ENCODE assay signal across 14 cellular contexts in genomic region chr18:59718108-59719057, GRCh38. TPM values are rescaled to one million over a fixed set of nuclear protein-coding genes. Genes with fewer than 3 reads are reported as not detected.
DNase-seq lines count a peak whose midpoint lies in the region; ATAC-seq lines count a peak whose summit lies in the region.
"Had no signal": no experiment of that assay in that cellular context is flagged by ENCODE, and none has a peak within 500 bp of the region (broad histone marks: within the 10 kb centered on the region; RNA-seq: fewer than 3 reads in every experiment).

No MANE protein-coding gene starts in this region.

- peak overlapping the region; percentile 77 for H3K27ac ChIP-seq in SJSA1
- H3K27ac ChIP-seq: lower lobe of right lung, psoas muscle, thyroid gland had no signal

- H3K4me1 Mint-ChIP-seq in stimulated activated naive B cell treated with anti-CD40 and anti-IgM and Interleukin-4, amounts not matched to agents 10 μg/mL and 1 μg/mL and 100 μg/mL, for 72 hours, result no peaks in the 10 kb centered on the region

- no peaks in the 10 kb centered on the region for H3K9me3 Mint-ChIP-seq in stimulated activated naive B cell treated with anti-CD40 and anti-IgM and Interleukin-4, amounts not matched to agents 10 μg/mL and 1 μg/mL and 100 μg/mL, for 72 hours

- H3K27me3 ChIP-seq in SJSA1 (replicated peaks), result no peaks in the 10 kb centered on the region
- H3K27me3 ChIP-seq: thyroid gland had no signal

- no peak overlapping the region for H3K4me3 Mint-ChIP-seq in stimulated activated naive B cell treated with anti-CD40 and anti-IgM and Interleukin-4, amounts not matched to agents 10 μg/mL and 1 μg/mL and 100 μg/mL, for 72 hours
- H3K4me3 Mint-ChIP-seq: brain had no signal

- peaks cover 14 to 19% of the 10 kb centered on the region in 2 donors for H3K27me3 Mint-ChIP-seq in stimulated activated naive B cell treated with anti-CD40 and anti-IgM and Interleukin-4, amounts not matched to agents 10 μg/mL and 1 μg/mL and 100 μg/mL, for 72 hours

- H3K36me3 ChIP-seq in SJSA1, result no peaks in the 10 kb centered on the region
- H3K36me3 ChIP-seq: lower lobe of right lung, thyroid gland had no signal

- no peaks in the 10 kb centered on the region for H3K36me3 Mint-ChIP-seq in stimulated activated naive B cell treated with anti-CD40 and anti-IgM and Interleukin-4, amounts not matched to agents 10 μg/mL and 1 μg/mL and 100 μg/mL, for 72 hours
- H3K36me3 Mint-ChIP-seq: brain had no signal

- DNase-seq in GM03348 (ENCODE audit: low spot score) (peak; percentile 91), SJSA1 (ENCODE audit: low read depth in 1 of 2, low spot score in 2 of 2) (peak; percentile 93 to 94), fibroblast of gingiva (ENCODE audit: low read depth) (peak; percentile 97), skeletal muscle cell (ENCODE audit: low read depth) (peak; percentile 78), GDM1 (lab: John Stamatoyannopoulos, UW) (no peak)
- no peak for DNase-seq in stimulated activated naive B cell treated with anti-CD40 and anti-IgM and Interleukin-4, amounts not matched to agents 10 μg/mL and 1 μg/mL and 100 μg/mL, for 72 hours
- DNase-seq in activated naive CD4-positive, alpha-beta T cell (lab: John Stamatoyannopoulos, UW), result no peak
- DNase-seq: lower lobe of right lung; NCI-H1048; NK-92 treated with Interleukin-12 subunit alpha and Interleukin-12 subunit beta, amount 100 ng/mL, for 24 hours; psoas muscle; thyroid gland had no signal

- H3K4me3 ChIP-seq in SJSA1, result no peak overlapping the region
- H3K4me3 ChIP-seq in skeletal muscle cell (ENCODE audit: low read depth, low read length), result no peak overlapping the region
- H3K4me3 ChIP-seq: lower lobe of right lung, psoas muscle, thyroid gland had no signal

- no peaks in the 10 kb centered on the region; the same call in 1 of the 2 replicates for H3K9me3 ChIP-seq in SJSA1 (replicated peaks)
- H3K9me3 ChIP-seq: lower lobe of right lung, thyroid gland had no signal

- ATAC-seq in GM19351 (IDR thresholded peaks at IDR 0.05; ENCODE audit: unreplicated experiment), result no peak
- ATAC-seq in stimulated activated naive B cell treated with anti-CD40 and anti-IgM and Interleukin-4, amounts not matched to agents 10 μg/mL and 1 μg/mL and 100 μg/mL, for 72 hours (replicated peaks), result no peak
- ATAC-seq: lower lobe of right lung, psoas muscle had no signal

- peaks cover 59% of the 10 kb centered on the region for H3K4me1 ChIP-seq in SJSA1 (replicated peaks)
- H3K4me1 ChIP-seq: lower lobe of right lung, psoas muscle, thyroid gland had no signal

- no peak overlapping the region for H3K27ac Mint-ChIP-seq in stimulated activated naive B cell treated with anti-CD40 and anti-IgM and Interleukin-4, amounts not matched to agents 10 μg/mL and 1 μg/mL and 100 μg/mL, for 72 hours
- H3K27ac Mint-ChIP-seq: brain had no signal

RNA-seq across cellular contexts. Expression of gene CCBE1, which starts 21.2 kb away (rescaled TPM):
- 5.1 and 6.6 TPM in 2 replicates for total RNA-seq in SJSA1 (2014; rRNA removed; shearing (Covaris generic))

Comparison
In these comparisons a context has a peak if more than half of its experiments do, and no peak if none do; other contexts are left out.
1. DNase-seq: peak in GM03348 (single experiment), SJSA1 (2 of 2), fibroblast of gingiva (single experiment) and skeletal muscle cell (single experiment); none in GDM1 (single experiment), stimulated activated naive B cell treated with anti-CD40 and anti-IgM and Interleukin-4, amounts not matched to agents 10 μg/mL and 1 μg/mL and 100 μg/mL, for 72 hours (single experiment) and activated naive CD4-positive, alpha-beta T cell (0 of 4).